In the genomic region with DNA sequence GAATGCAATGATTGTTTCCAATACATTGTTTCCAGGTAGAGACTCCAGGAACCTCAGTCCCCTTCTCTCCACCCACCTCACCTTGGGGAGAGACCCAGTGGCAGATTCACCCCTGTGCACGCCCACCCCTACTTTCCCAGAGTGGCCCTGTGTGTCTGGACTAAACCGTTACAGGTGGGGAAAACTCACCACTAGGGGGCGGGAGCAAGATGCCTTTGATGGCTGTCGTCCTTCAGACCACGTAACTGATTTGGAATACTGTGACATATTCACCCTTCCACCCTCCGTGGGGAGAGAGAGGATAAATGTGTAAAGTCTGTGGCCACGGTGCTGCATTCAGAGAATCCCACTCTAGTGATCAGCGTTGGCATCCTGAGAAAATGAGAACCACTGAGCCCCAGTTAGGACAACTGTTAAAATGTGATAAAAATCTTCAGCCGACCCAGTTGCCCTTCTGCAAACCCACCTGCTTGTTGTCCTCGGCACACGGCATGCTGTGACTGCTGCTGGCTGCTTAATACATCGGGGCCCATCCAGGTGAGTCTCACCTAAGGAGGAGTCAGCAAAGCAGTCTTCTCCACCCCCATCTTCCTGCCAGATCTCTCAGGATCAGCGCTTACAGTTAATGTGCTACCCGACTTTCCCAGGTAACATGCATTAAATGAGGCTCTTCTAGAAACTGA, we compare ENCODE assay signal across 8 cellular contexts. TPM values are rescaled to one million over a fixed set of nuclear protein-coding genes. Genes with fewer than 3 reads are reported as not detected.
A peak's percentile ranks its signal among the peaks of the same experiment; 100 is the strongest.
DNase-seq lines count a peak whose midpoint lies in the region; ATAC-seq and TF ChIP-seq lines count a peak whose summit lies in the region.

No MANE protein-coding gene starts in this region.

- H2AFZ ChIP-seq in osteoblast (ENCODE audit: low read length) = peak overlapping the region; percentile 33

- DNase-seq in GM19240 (ENCODE audit: insufficient read length, low spot score) = peak; percentile 57
- DNase-seq in HuH-7.5 (ENCODE audit: low spot score) = peak; percentile 82
- peak; percentile 79 for DNase-seq in RPMI8226
- peak; percentile 65 for DNase-seq in activated T-helper 9 cell treated with anti-CD3 and anti-CD28 coated beads, Interleukin-2, amount 50 U/mL, for 16 hours (ENCODE audit: low read depth)
- DNase-seq in foreskin melanocyte = peak; percentile 35
- DNase-seq in osteoblast (ENCODE audit: insufficient read length, low spot score, missing footprints) = peak; percentile 86
- peak; percentile 57 for DNase-seq in thoracic aorta (ENCODE audit: low spot score)

- H3K4me1 ChIP-seq in osteoblast (ENCODE audit: insufficient read depth, low read length) (peaks cover 27% of the 10 kb centered on the region), thoracic aorta (ENCODE audit: control insufficient read depth in 1 of 2, low read depth in 2 of 2) (no peaks in the 10 kb centered on the region)

- ATAC-seq in thoracic aorta (ENCODE audit: insufficient number of reproducible peaks, low FRiP score, low read depth) = no peak

- H3K9me3 ChIP-seq in osteoblast (ENCODE audit: low read depth, low read length) = no peaks in the 10 kb centered on the region
- no peaks in the 10 kb centered on the region for H3K9me3 ChIP-seq in thoracic aorta

- no peak overlapping the region for H3K4me3 ChIP-seq in osteoblast (ENCODE audit: insufficient read depth, low read length)
- no peak overlapping the region for H3K4me3 ChIP-seq in thoracic aorta

- H3K36me3 ChIP-seq in osteoblast (ENCODE audit: insufficient read depth, low read length) (peaks cover 19% of the 10 kb centered on the region), thoracic aorta (no peaks in the 10 kb centered on the region)

- H3K27me3 ChIP-seq in osteoblast (ENCODE audit: insufficient read depth, low read length) (no peaks in the 10 kb centered on the region), thoracic aorta (replicated peaks; ENCODE audit: insufficient read depth) (no peaks in the 10 kb centered on the region)

- H3K27ac ChIP-seq in C4-2B (no peak overlapping the region), osteoblast (ENCODE audit: low read depth, low read length) (no peak overlapping the region), thoracic aorta (no peak overlapping the region)

- H3K79me2 ChIP-seq in osteoblast (ENCODE audit: insufficient read depth, low read length) = peaks cover 16% of the 10 kb centered on the region

- H3K4me2 ChIP-seq in osteoblast (ENCODE audit: insufficient read depth, low read length) = peak overlapping the region; percentile 28

- peak; percentile 95 for TF ChIP-seq CTCF in C4-2B (conservative IDR thresholded peaks at IDR 0.05)
- peak; percentile 92 for TF ChIP-seq CTCF in osteoblast (IDR thresholded peaks at IDR 0.05; ENCODE audit: extremely low read depth, low read depth, low read length)
- peak; percentile 86 for TF ChIP-seq CTCF in thoracic aorta (IDR thresholded peaks at IDR 0.05)

- H4K20me1 ChIP-seq in osteoblast (ENCODE audit: insufficient read depth, low read length) = no peaks in the 10 kb centered on the region

RNA-seq across cellular contexts. Expression of gene NMT2, which starts 41.5 kb away (rescaled TPM):
- total RNA-seq in osteoblast (43.8 and 61.0 TPM in 2 replicates), thoracic aorta (10 to 100 TPM; 15.0 to 18.7 TPM)

Comparison
In these comparisons a context has a peak if more than half of its experiments do, and no peak if none do; other contexts are left out.
1. DNase-seq: peak in every context shown above with its lines; median percentile 86 in osteoblast; 82 in HuH-7.5; 79 in RPMI8226; 65 in activated T-helper 9 cell treated with anti-CD3 and anti-CD28 coated beads, Interleukin-2, amount 50 U/mL, for 16 hours; 57 in GM19240; 57 in thoracic aorta; 35 in foreskin melanocyte.